30 cellular contexts compared by ENCODE assay signal in the genomic region with DNA sequence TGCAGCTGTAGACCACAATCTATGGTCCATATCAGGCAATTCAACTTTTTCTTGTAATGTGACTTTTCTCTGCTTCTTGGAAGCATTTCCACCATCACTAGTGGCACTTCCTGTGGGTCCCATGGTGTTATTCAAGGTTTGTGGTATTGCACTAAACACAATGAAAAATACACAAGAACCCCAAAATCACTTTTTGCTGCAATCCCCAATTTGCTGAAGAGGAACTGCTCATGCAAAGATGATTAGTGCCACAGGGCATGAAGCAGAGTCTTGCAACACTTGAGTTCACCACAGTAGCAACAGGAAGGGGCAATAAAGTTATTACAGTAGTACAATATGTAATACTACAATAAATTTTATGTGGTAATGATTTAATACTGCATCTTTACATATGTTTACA. TPM values are rescaled to one million over a fixed set of nuclear protein-coding genes. Genes with fewer than 3 reads are reported as not detected.
DNase-seq lines count a peak whose midpoint lies in the region; ATAC-seq, FAIRE-seq and TF ChIP-seq lines count a peak whose summit lies in the region.
"Had no signal": no experiment of that assay in that cellular context is flagged by ENCODE, and none has a peak within 500 bp of the region (broad histone marks: within the 10 kb centered on the region; RNA-seq: fewer than 3 reads in every experiment).

No MANE protein-coding gene starts in this region.

- no peak overlapping the region for H3K27ac Mint-ChIP-seq in activated CD8-positive, alpha-beta T cell treated with anti-CD3 and anti-CD28 coated beads, Interleukin-2, amount 10 ng/mL, durations not matched to agents 7 days and 5 days
- H3K27ac Mint-ChIP-seq in activated CD8-positive, alpha-beta T cell treated with anti-CD3 and anti-CD28 coated beads for 36 hours, result no peak overlapping the region
- H3K27ac Mint-ChIP-seq: B cell had no signal

- peaks cover 17% of the 10 kb centered on the region for H3K27me3 Mint-ChIP-seq in activated CD8-positive, alpha-beta T cell treated with anti-CD3 and anti-CD28 coated beads, Interleukin-2, amount 10 ng/mL, durations not matched to agents 7 days and 5 days (ENCODE audit: low read depth)
- peaks cover 9% of the 10 kb centered on the region for H3K27me3 Mint-ChIP-seq in activated CD8-positive, alpha-beta T cell treated with anti-CD3 and anti-CD28 coated beads for 36 hours

- POLR2A ChIA-PET in activated CD8-positive, alpha-beta T cell treated with anti-CD3 and anti-CD28 coated beads, Interleukin-2, amount 10 ng/mL, durations not matched to agents 7 days and 5 days (lab: Charles Lee), result no interaction called here
- POLR2A ChIA-PET in activated CD8-positive, alpha-beta T cell treated with anti-CD3 and anti-CD28 coated beads for 36 hours (lab: Charles Lee), result no interaction called here

- intact Hi-C loops in activated CD8-positive, alpha-beta T cell treated with anti-CD3 and anti-CD28 coated beads for 36 hours (cut with micrococcal nuclease), result no loop called here
- intact Hi-C loops in upper lobe of right lung (cut with DNase I), result no loop called here

- H3K4me1 ChIP-seq in upper lobe of right lung, result no peaks in the 10 kb centered on the region
- H3K4me1 ChIP-seq: A549, left ventricle myocardium inferior, vagina had no signal

- peak; percentile 36 for DNase-seq in activated CD8-positive, alpha-beta T cell treated with anti-CD3 and anti-CD28 coated beads, Interleukin-2, amount 10 ng/mL, durations not matched to agents 7 days and 5 days
- DNase-seq in activated CD8-positive, alpha-beta T cell treated with anti-CD3 and anti-CD28 coated beads for 36 hours, result no peak
- DNase-seq in MV-4-11 (lab: John Stamatoyannopoulos, UW) (peak; percentile 74), bronchial epithelial cell (ENCODE audit: low read depth) (peak; percentile 17), upper lobe of right lung (no peak), NCI-H345 (lab: John Stamatoyannopoulos, UW) (no peak)
- DNase-seq: activated naive CD4-positive, alpha-beta T cell treated with Interleukin-2 at 50 U/mL for 16 hours; activated T-cell treated with anti-CD3 and anti-CD28 coated beads, Interleukin-2, amount 50 U/mL, for 4 hours; amniotic stem cell; brain microvascular endothelial cell; IMR-90; left ventricle myocardium inferior; NCI-H1436; NCI-H2107; NCI-H446; NCI-H774; SHP77; stimulated activated naive CD8-positive, alpha-beta T cell treated with anti-CD3 and anti-CD28 coated beads, Interleukin-15, Interleukin-2, amounts not matched to agents 100 U/mL and 50 U/mL, for 24 hours had no signal

- H3K9me3 ChIP-seq in upper lobe of right lung, result no peaks in the 10 kb centered on the region
- H3K9me3 ChIP-seq: A549, left ventricle myocardium inferior, vagina had no signal

- TF ChIP-seq CTCF in activated CD8-positive, alpha-beta T cell treated with anti-CD3 and anti-CD28 coated beads for 36 hours (IDR thresholded peaks at IDR 0.05), result no peak
- TF ChIP-seq CTCF in bronchial epithelial cell (IDR thresholded peaks at IDR 0.05; ENCODE audit: insufficient read depth, low read length, severe bottlenecking), result no peak
- no peak for TF ChIP-seq CTCF in upper lobe of right lung (IDR thresholded peaks at IDR 0.05)

- CTCF ChIA-PET in activated CD8-positive, alpha-beta T cell treated with anti-CD3 and anti-CD28 coated beads, Interleukin-2, amount 10 ng/mL, durations not matched to agents 7 days and 5 days (lab: Charles Lee), result no interaction called here
- CTCF ChIA-PET in activated CD8-positive, alpha-beta T cell treated with anti-CD3 and anti-CD28 coated beads for 36 hours (lab: Charles Lee), result interaction anchor here (1.1 kb wide), 1 partner anchor 23 kb away, joined by 3 read pairs; no protein-coding TSS in a partner anchor

- H3K36me3 ChIP-seq in bronchial epithelial cell (ENCODE audit: control insufficient read depth, insufficient read depth, low read length), result no peaks in the 10 kb centered on the region
- no peaks in the 10 kb centered on the region for H3K36me3 ChIP-seq in upper lobe of right lung
- H3K36me3 ChIP-seq: brain microvascular endothelial cell, left ventricle myocardium inferior, vagina had no signal

- peaks cover 41% of the 10 kb centered on the region for H3K4me1 Mint-ChIP-seq in activated CD8-positive, alpha-beta T cell treated with anti-CD3 and anti-CD28 coated beads, Interleukin-2, amount 10 ng/mL, durations not matched to agents 7 days and 5 days (ENCODE audit: low read depth)
- peaks cover 4% of the 10 kb centered on the region for H3K4me1 Mint-ChIP-seq in activated CD8-positive, alpha-beta T cell treated with anti-CD3 and anti-CD28 coated beads for 36 hours (ENCODE audit: low read depth)

- peaks cover 4% of the 10 kb centered on the region for H3K36me3 Mint-ChIP-seq in activated CD8-positive, alpha-beta T cell treated with anti-CD3 and anti-CD28 coated beads, Interleukin-2, amount 10 ng/mL, durations not matched to agents 7 days and 5 days (ENCODE audit: low read depth)
- no peaks in the 10 kb centered on the region for H3K36me3 Mint-ChIP-seq in activated CD8-positive, alpha-beta T cell treated with anti-CD3 and anti-CD28 coated beads for 36 hours (ENCODE audit: low read depth)

- ATAC-seq in activated CD8-positive, alpha-beta T cell treated with anti-CD3 and anti-CD28 coated beads, Interleukin-2, amount 10 ng/mL, durations not matched to agents 7 days and 5 days, result peak; percentile 47
- no peak for ATAC-seq in activated CD8-positive, alpha-beta T cell treated with anti-CD3 and anti-CD28 coated beads for 36 hours
- ATAC-seq in upper lobe of right lung (peak; percentile 71), GM19467 (IDR thresholded peaks at IDR 0.05; ENCODE audit: unreplicated experiment) (no peak), GM18520 (IDR thresholded peaks at IDR 0.05; ENCODE audit: unreplicated experiment) (no peak)
- ATAC-seq: activated T-cell treated with anti-CD3 and anti-CD28 coated beads, Interleukin-2, amount 50 U/mL, for 4 hours; stimulated activated naive CD8-positive, alpha-beta T cell treated with anti-CD3 and anti-CD28 coated beads, Interleukin-15, Interleukin-2, amounts not matched to agents 100 U/mL and 50 U/mL, for 24 hours had no signal

- no peaks in the 10 kb centered on the region for H3K27me3 ChIP-seq in bronchial epithelial cell (ENCODE audit: control insufficient read depth, insufficient read depth, low read length)
- no peaks in the 10 kb centered on the region for H3K27me3 ChIP-seq in upper lobe of right lung
- H3K27me3 ChIP-seq: brain microvascular endothelial cell, vagina had no signal

- H3K9me3 Mint-ChIP-seq in activated CD8-positive, alpha-beta T cell treated with anti-CD3 and anti-CD28 coated beads, Interleukin-2, amount 10 ng/mL, durations not matched to agents 7 days and 5 days (ENCODE audit: insufficient read depth), result no peaks in the 10 kb centered on the region
- H3K9me3 Mint-ChIP-seq in activated CD8-positive, alpha-beta T cell treated with anti-CD3 and anti-CD28 coated beads for 36 hours, result no peaks in the 10 kb centered on the region
- H3K9me3 Mint-ChIP-seq: activated T-cell treated with anti-CD3 and anti-CD28 coated beads, Interleukin-2, amount 50 U/mL, for 4 hours had no signal

- H3K27ac ChIP-seq in upper lobe of right lung, result no peak overlapping the region
- H3K27ac ChIP-seq: A549, brain microvascular endothelial cell, left ventricle myocardium inferior, vagina had no signal

- FAIRE-seq in bronchial epithelial cell (lab: Jason Lieb, UNC), result no peak
- FAIRE-seq: A549, H1, islet of Langerhans had no signal

- H3K4me3 ChIP-seq in bronchial epithelial cell (ENCODE audit: low read depth, low read length) (no peak overlapping the region), upper lobe of right lung (no peak overlapping the region)
- H3K4me3 ChIP-seq: A549, left ventricle myocardium inferior, vagina had no signal

- H3K4me3 Mint-ChIP-seq in activated CD8-positive, alpha-beta T cell treated with anti-CD3 and anti-CD28 coated beads, Interleukin-2, amount 10 ng/mL, durations not matched to agents 7 days and 5 days, result no peak overlapping the region
- H3K4me3 Mint-ChIP-seq in activated CD8-positive, alpha-beta T cell treated with anti-CD3 and anti-CD28 coated beads for 36 hours, result no peak overlapping the region
- H3K4me3 Mint-ChIP-seq: activated T-cell treated with anti-CD3 and anti-CD28 coated beads, Interleukin-2, amount 50 U/mL, for 4 hours; B cell had no signal

RNA-seq across cellular contexts. Expression of a gene that starts 16.8 kb away (rescaled TPM):
- not detected for total RNA-seq in activated CD8-positive, alpha-beta T cell treated with anti-CD3 and anti-CD28 coated beads, Interleukin-2, amount 10 ng/mL, durations not matched to agents 7 days and 5 days
- not detected for total RNA-seq in activated CD8-positive, alpha-beta T cell treated with anti-CD3 and anti-CD28 coated beads for 36 hours
- total RNA-seq in bronchial epithelial cell, result not detected in 2 replicates
- total RNA-seq in upper lobe of right lung, result not detected
- total RNA-seq: activated CD8-positive, alpha-beta memory T cell treated with anti-CD3 and anti-CD28 coated beads for 36 hours; activated T-cell treated with anti-CD3 and anti-CD28 coated beads, Interleukin-2, amount 50 U/mL, for 4 hours; B cell; chondrocyte; glomerular endothelial cell; H1; IMR-90; left ventricle myocardium inferior; omental fat pad; skeletal muscle tissue; vagina had no signal

RNA-seq across cellular contexts. Expression of a gene that starts 38.1 kb away (rescaled TPM):
- total RNA-seq in activated CD8-positive, alpha-beta T cell treated with anti-CD3 and anti-CD28 coated beads, Interleukin-2, amount 10 ng/mL, durations not matched to agents 7 days and 5 days, result not detected
- not detected for total RNA-seq in activated CD8-positive, alpha-beta T cell treated with anti-CD3 and anti-CD28 coated beads for 36 hours
- 0.13 TPM in 1 of 2 replicates, not detected in the other for total RNA-seq in bronchial epithelial cell
- total RNA-seq in upper lobe of right lung, result 10.1 TPM
- total RNA-seq: activated CD8-positive, alpha-beta memory T cell treated with anti-CD3 and anti-CD28 coated beads for 36 hours; activated T-cell treated with anti-CD3 and anti-CD28 coated beads, Interleukin-2, amount 50 U/mL, for 4 hours; B cell; chondrocyte; H1; IMR-90 had no signal

RNA-seq across cellular contexts. Expression of a gene that starts 51.7 kb away (rescaled TPM):
- total RNA-seq in activated CD8-positive, alpha-beta T cell treated with anti-CD3 and anti-CD28 coated beads, Interleukin-2, amount 10 ng/mL, durations not matched to agents 7 days and 5 days, result not detected
- not detected for total RNA-seq in activated CD8-positive, alpha-beta T cell treated with anti-CD3 and anti-CD28 coated beads for 36 hours
- total RNA-seq in bronchial epithelial cell, result not detected in 2 replicates
- total RNA-seq in upper lobe of right lung, result not detected
- total RNA-seq: activated CD8-positive, alpha-beta memory T cell treated with anti-CD3 and anti-CD28 coated beads for 36 hours; activated T-cell treated with anti-CD3 and anti-CD28 coated beads, Interleukin-2, amount 50 U/mL, for 4 hours; B cell; chondrocyte; glomerular endothelial cell; H1; IMR-90; left ventricle myocardium inferior; omental fat pad; skeletal muscle tissue; vagina had no signal

Comparison
In these comparisons a context has a peak if more than half of its experiments do, and no peak if none do; other contexts are left out.
1. ATAC-seq: peak in activated CD8-positive, alpha-beta T cell treated with anti-CD3 and anti-CD28 coated beads, Interleukin-2, amount 10 ng/mL, durations not matched to agents 7 days and 5 days (single experiment) and upper lobe of right lung (single experiment); none in activated CD8-positive, alpha-beta T cell treated with anti-CD3 and anti-CD28 coated beads for 36 hours (single experiment), GM19467 (single experiment) and GM18520 (single experiment).
2. DNase-seq: peak in activated CD8-positive, alpha-beta T cell treated with anti-CD3 and anti-CD28 coated beads, Interleukin-2, amount 10 ng/mL, durations not matched to agents 7 days and 5 days (single experiment), MV-4-11 (single experiment) and bronchial epithelial cell (single experiment); none in activated CD8-positive, alpha-beta T cell treated with anti-CD3 and anti-CD28 coated beads for 36 hours (single experiment), upper lobe of right lung (single experiment) and NCI-H345 (single experiment).